Comparison of ENCODE assay signal across 1 cellular context in genomic region chr5:14909369-14909768, GRCh38.
TF ChIP-seq lines count a peak whose summit lies in the region.

No MANE protein-coding gene starts in this region.

TF ChIP-seq in HEK293, 187 proteins besides CTCF, POLR2A, EP300 and RAD21 (continued from another document):
- TF ChIP-seq ZBTB10 (tag by site-specific recombination; IDR thresholded peaks at IDR 0.05) = no peak
